In genomic region chr15:64731807-64732151, GRCh38 we compare ENCODE assay signal across 2 cellular contexts.
TF ChIP-seq lines count a peak whose summit lies in the region.

No MANE protein-coding gene starts in this region.

TF ChIP-seq in GM23338, 12 proteins besides CTCF, POLR2A, EP300 and RAD21:
- peak; percentile 31 for TF ChIP-seq POLR2AphosphoS5 (IDR thresholded peaks at IDR 0.05; ENCODE audit: low read depth)
- no peak for TF ChIP-seq REST (IDR thresholded peaks at IDR 0.05; ENCODE audit: unreplicated experiment)

TF ChIP-seq in H1, 55 proteins besides CTCF, POLR2A, EP300 and RAD21:
- no peak for TF ChIP-seq FOSL1 (IDR thresholded peaks at IDR 0.05; ENCODE audit: insufficient read depth, low read depth, low read length)
- TF ChIP-seq TAF1 (IDR thresholded peaks at IDR 0.05; ENCODE audit: low read depth, low read length): peak; percentile 27; the same call in 1 of the 2 replicates
